ENCODE assay signal across 9 cellular contexts in genomic region chr21:45974073-45975016, GRCh38. TPM values are rescaled to one million over a fixed set of nuclear protein-coding genes. Genes with fewer than 3 reads are reported as not detected.
A peak's percentile ranks its signal among the peaks of the same experiment; 100 is the strongest.
DNase-seq lines count a peak whose midpoint lies in the region; ATAC-seq lines count a peak whose summit lies in the region.
"Had no signal": no experiment of that assay in that cellular context is flagged by ENCODE, and none has a peak within 500 bp of the region (broad histone marks: within the 10 kb centered on the region; RNA-seq: fewer than 3 reads in every experiment).

No MANE protein-coding gene starts in this region.

- no peaks in the 10 kb centered on the region for H3K9me3 Mint-ChIP-seq in activated CD4-positive, alpha-beta T cell treated with anti-CD3 and anti-CD28 coated beads for 36 hours (ENCODE audit: low read depth)
- H3K9me3 Mint-ChIP-seq in stimulated activated naive CD8-positive, alpha-beta T cell treated with anti-CD3 and anti-CD28 coated beads, Interleukin-15, Interleukin-2, amounts not matched to agents 100 ng/mL and 50 ng/mL, for 24 hours = no peaks in the 10 kb centered on the region

- DNase-seq in activated CD4-positive, alpha-beta T cell treated with anti-CD3 and anti-CD28 coated beads for 36 hours = peak; percentile 54
- DNase-seq in activated CD4-positive, alpha-beta T cell treated with anti-CD3 and anti-CD28 coated beads, Interleukin-2, amount 50 U/mL, for 4 hours = no peak
- DNase-seq in OCI-M1 (lab: John Stamatoyannopoulos, UW) = peak; percentile 38
- DNase-seq in cerebellum (ENCODE audit: low spot score) = peak; percentile 50
- no peak for DNase-seq in NCI-H510A treated with DMSO at 0.1 percent for 48 hours (lab: John Stamatoyannopoulos, UW)
- DNase-seq in NCI-H2081 (lab: John Stamatoyannopoulos, UW) = no peak

- peak overlapping the region; percentile 48 for H3K27ac ChIP-seq in layer of hippocampus (ENCODE audit: low read depth, low read length)
- H3K27ac ChIP-seq: epithelial cell of prostate had no signal

- H3K4me3 Mint-ChIP-seq in activated CD4-positive, alpha-beta T cell treated with anti-CD3 and anti-CD28 coated beads for 36 hours = peak overlapping the region; percentile 51
- H3K4me3 Mint-ChIP-seq in stimulated activated naive CD8-positive, alpha-beta T cell treated with anti-CD3 and anti-CD28 coated beads, Interleukin-15, Interleukin-2, amounts not matched to agents 100 ng/mL and 50 ng/mL, for 24 hours = peak overlapping the region; percentile 81

- peaks cover 18% of the 10 kb centered on the region for H3K27me3 Mint-ChIP-seq in activated CD4-positive, alpha-beta T cell treated with anti-CD3 and anti-CD28 coated beads for 36 hours
- peaks cover 12% of the 10 kb centered on the region for H3K27me3 Mint-ChIP-seq in stimulated activated naive CD8-positive, alpha-beta T cell treated with anti-CD3 and anti-CD28 coated beads, Interleukin-15, Interleukin-2, amounts not matched to agents 100 ng/mL and 50 ng/mL, for 24 hours

- ATAC-seq in activated CD4-positive, alpha-beta T cell treated with anti-CD3 and anti-CD28 coated beads for 36 hours = peak; percentile 27

- intact Hi-C loops in activated CD4-positive, alpha-beta T cell treated with anti-CD3 and anti-CD28 coated beads for 36 hours (cut with DNase I, micrococcal nuclease) = loop anchor here in 1 of 2 experiments (5.0 kb wide), 2 partner anchors 123 to 168 kb away; partner anchors contain the start of gene COL6A2

- CTCF ChIA-PET in activated CD4-positive, alpha-beta T cell treated with anti-CD3 and anti-CD28 coated beads for 36 hours (lab: Charles Lee) = interaction anchor here (0.6 to 1.0 kb wide), 2 partner anchors 201 kb away, joined by 3 read pairs; no protein-coding TSS in a partner anchor

- H3K27me3 ChIP-seq in layer of hippocampus (ENCODE audit: control insufficient read depth, insufficient read depth, low read length) = peaks cover 4% of the 10 kb centered on the region

- no peak overlapping the region for H3K27ac Mint-ChIP-seq in activated CD4-positive, alpha-beta T cell treated with anti-CD3 and anti-CD28 coated beads for 36 hours
- H3K27ac Mint-ChIP-seq in stimulated activated naive CD8-positive, alpha-beta T cell treated with anti-CD3 and anti-CD28 coated beads, Interleukin-15, Interleukin-2, amounts not matched to agents 100 ng/mL and 50 ng/mL, for 24 hours = peak overlapping the region; percentile 82

- peaks cover 16% of the 10 kb centered on the region for H3K4me1 Mint-ChIP-seq in activated CD4-positive, alpha-beta T cell treated with anti-CD3 and anti-CD28 coated beads for 36 hours
- peaks cover 33% of the 10 kb centered on the region for H3K4me1 Mint-ChIP-seq in stimulated activated naive CD8-positive, alpha-beta T cell treated with anti-CD3 and anti-CD28 coated beads, Interleukin-15, Interleukin-2, amounts not matched to agents 100 ng/mL and 50 ng/mL, for 24 hours (ENCODE audit: low read depth)

- no peaks in the 10 kb centered on the region for H3K36me3 Mint-ChIP-seq in activated CD4-positive, alpha-beta T cell treated with anti-CD3 and anti-CD28 coated beads for 36 hours (ENCODE audit: low read depth)
- no peaks in the 10 kb centered on the region for H3K36me3 Mint-ChIP-seq in stimulated activated naive CD8-positive, alpha-beta T cell treated with anti-CD3 and anti-CD28 coated beads, Interleukin-15, Interleukin-2, amounts not matched to agents 100 ng/mL and 50 ng/mL, for 24 hours (ENCODE audit: low read depth)

- POLR2A ChIA-PET in activated CD4-positive, alpha-beta T cell treated with anti-CD3 and anti-CD28 coated beads for 36 hours (lab: Charles Lee) = no interaction called here

RNA-seq across cellular contexts. Expression of gene COL6A1, which starts 7.2 kb away (rescaled TPM):
- under 1 TPM; 0.57 to 0.69 TPM for total RNA-seq in activated CD4-positive, alpha-beta T cell treated with anti-CD3 and anti-CD28 coated beads for 36 hours
- 88.8 TPM for total RNA-seq in cerebellum

Comparison
In these comparisons a context has a peak if more than half of its experiments do, and no peak if none do; other contexts are left out.
1. DNase-seq: peak in activated CD4-positive, alpha-beta T cell treated with anti-CD3 and anti-CD28 coated beads for 36 hours (single experiment), OCI-M1 (single experiment) and cerebellum (single experiment); none in activated CD4-positive, alpha-beta T cell treated with anti-CD3 and anti-CD28 coated beads, Interleukin-2, amount 50 U/mL, for 4 hours (0 of 2), NCI-H510A treated with DMSO at 0.1 percent for 48 hours (single experiment) and NCI-H2081 (0 of 2).
2. RNA of gene COL6A1, which starts 7.2 kb away (total RNA-seq): 88.8 TPM in cerebellum (single experiment); 0.57 to 0.69 TPM in activated CD4-positive, alpha-beta T cell treated with anti-CD3 and anti-CD28 coated beads for 36 hours; every median in the first group is over 10 times any median in the second.